In the genomic region with DNA sequence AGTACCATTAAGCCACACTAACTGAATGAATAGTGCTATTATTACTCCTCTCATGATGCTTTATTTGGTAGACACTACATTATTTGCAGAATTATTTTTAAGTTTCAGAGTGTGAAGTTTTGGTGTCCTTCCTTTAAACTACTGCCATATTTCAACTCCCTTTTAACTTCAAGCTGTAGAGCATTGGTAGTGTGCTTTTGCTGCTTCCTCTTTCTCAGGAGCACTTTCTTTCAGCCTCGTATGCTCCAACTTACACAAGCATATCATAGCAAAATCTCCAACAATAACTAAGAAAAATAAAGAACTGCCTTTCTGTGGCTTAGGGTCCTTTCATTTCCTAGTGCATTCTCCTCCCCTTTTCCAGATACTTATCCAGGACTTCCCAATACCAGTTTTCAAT, we compare ENCODE assay signal across 20 cellular contexts.
DNase-seq lines count a peak whose midpoint lies in the region; ATAC-seq and TF ChIP-seq lines count a peak whose summit lies in the region.
"Had no signal": no experiment of that assay in that cellular context is flagged by ENCODE, and none has a peak within 500 bp of the region (broad histone marks: within the 10 kb centered on the region; RNA-seq: fewer than 3 reads in every experiment).

No MANE protein-coding gene starts in this region.

- H3K27me3 Mint-ChIP-seq in GM23338 (ENCODE audit: insufficient read depth, low read depth, poor library complexity): no peaks in the 10 kb centered on the region
- H3K27me3 Mint-ChIP-seq: T-helper 17 cell had no signal

- peak; percentile 15 for DNase-seq in SKM-1 treated with dmso at 0.1 percent for 144 hours (lab: John Stamatoyannopoulos, UW; ENCODE audit: unreplicated experiment)
- no peak for DNase-seq in SKM-1 (lab: John Stamatoyannopoulos, UW; ENCODE audit: unreplicated experiment)
- no peak for DNase-seq in GM23338 (ENCODE audit: low spot score)
- DNase-seq in osteoblast (ENCODE audit: insufficient read length, low spot score, missing footprints): no peak
- no peak for DNase-seq in ascending aorta (ENCODE audit: low spot score in 2 of 2)
- no peak for DNase-seq in NCI-H226
- no peak for DNase-seq in NCI-H1092 (lab: John Stamatoyannopoulos, UW)
- DNase-seq: C1 segment of cervical spinal cord, GDM1, MG63, NCI-H1436, NCI-H2029 treated with DMSO at 0.1 percent for 48 hours, NCI-H510A, NCI-H774, SHP77 treated with DMSO at 0.1 percent for 48 hours, T-helper 17 cell had no signal

- intact Hi-C loops in ascending aorta (cut with DNase I): no loop called here

- H3K4me2 ChIP-seq in GM23338 (no peak overlapping the region), OCI-LY3 (ENCODE audit: low read length) (peak overlapping the region; percentile 31), osteoblast (ENCODE audit: insufficient read depth, low read length) (no peak overlapping the region)
- H3K4me2 ChIP-seq: KMS-11 had no signal

- H3K4me1 ChIP-seq in GM23338 (ENCODE audit: insufficient read depth) (no peaks in the 10 kb centered on the region), OCI-LY3 (ENCODE audit: low read length) (peaks cover 8% of the 10 kb centered on the region), osteoblast (ENCODE audit: insufficient read depth, low read length) (peaks cover 7% of the 10 kb centered on the region), ascending aorta (no peaks in the 10 kb centered on the region)

- no peaks in the 10 kb centered on the region for H3K79me2 ChIP-seq in GM23338 (replicated peaks; ENCODE audit: insufficient read depth)
- H3K79me2 ChIP-seq in OCI-LY3 (ENCODE audit: low read length): no peaks in the 10 kb centered on the region
- H3K79me2 ChIP-seq in osteoblast (ENCODE audit: insufficient read depth, low read length): no peaks in the 10 kb centered on the region

- ATAC-seq in GM23338: no peak
- ATAC-seq: HepG2, SK-N-SH treated with all-trans-retinoic acid at 6 μM for 48 hours, T-helper 17 cell had no signal

- no peaks in the 10 kb centered on the region for H3K4me1 Mint-ChIP-seq in GM23338
- H3K4me1 Mint-ChIP-seq: T-helper 17 cell had no signal

- peak overlapping the region; percentile 21; the same call in 1 of the 2 replicates for H2AFZ ChIP-seq in GM23338
- peak overlapping the region; percentile 79; the same call in 1 of the 2 replicates for H2AFZ ChIP-seq in OCI-LY3 (ENCODE audit: low read depth, low read length)
- peak overlapping the region; percentile 43 for H2AFZ ChIP-seq in osteoblast (ENCODE audit: low read length)

- no peak overlapping the region for H3K4me3 Mint-ChIP-seq in GM23338
- H3K4me3 Mint-ChIP-seq: T-helper 17 cell had no signal

- H3K9me3 ChIP-seq in OCI-LY3 (ENCODE audit: insufficient read depth, low read length) (no peaks in the 10 kb centered on the region), osteoblast (ENCODE audit: low read depth, low read length) (no peaks in the 10 kb centered on the region), ascending aorta (no peaks in the 10 kb centered on the region)
- H3K9me3 ChIP-seq: MG63 had no signal

- H3K36me3 ChIP-seq in GM23338 (ENCODE audit: insufficient read depth): no peaks in the 10 kb centered on the region; the same call in 1 of the 2 replicates
- no peaks in the 10 kb centered on the region for H3K36me3 ChIP-seq in OCI-LY3 (replicated peaks; ENCODE audit: low read depth, low read length)
- H3K36me3 ChIP-seq in osteoblast (ENCODE audit: insufficient read depth, low read length): no peaks in the 10 kb centered on the region
- no peaks in the 10 kb centered on the region for H3K36me3 ChIP-seq in ascending aorta
- H3K36me3 ChIP-seq: MG63 had no signal

- H3K36me3 Mint-ChIP-seq in GM23338 (ENCODE audit: low read depth): no peaks in the 10 kb centered on the region

- H3K27ac ChIP-seq in GM23338 (ENCODE audit: low read depth) (no peak overlapping the region), OCI-LY3 (ENCODE audit: low read length) (no peak overlapping the region), osteoblast (ENCODE audit: low read depth, low read length) (no peak overlapping the region), ascending aorta (no peak overlapping the region)
- H3K27ac ChIP-seq: KMS-11 had no signal

- peak overlapping the region; percentile 74; the same call in 1 of the 2 replicates for H3K27ac Mint-ChIP-seq in GM23338
- H3K27ac Mint-ChIP-seq: T-helper 17 cell had no signal

- H3K9me3 Mint-ChIP-seq in GM23338: no peaks in the 10 kb centered on the region

- H3K27me3 ChIP-seq in GM23338 (ENCODE audit: insufficient read depth) (no peaks in the 10 kb centered on the region), OCI-LY3 (ENCODE audit: low read depth, low read length) (no peaks in the 10 kb centered on the region), osteoblast (ENCODE audit: insufficient read depth, low read length) (no peaks in the 10 kb centered on the region), ascending aorta (no peaks in the 10 kb centered on the region)
- H3K27me3 ChIP-seq: MG63 had no signal

- H3F3A ChIP-seq in GM23338 (replicated peaks; ENCODE audit: low read depth): no peaks in the 10 kb centered on the region

- no peak overlapping the region for H3K9ac ChIP-seq in OCI-LY3 (ENCODE audit: low read length)
- H3K9ac ChIP-seq: KMS-11 had no signal

- TF ChIP-seq CTCF in GM23338 (conservative IDR thresholded peaks at IDR 0.05; ENCODE audit: low read depth in 2 of 2): no peak
- TF ChIP-seq CTCF in OCI-LY3 (IDR thresholded peaks at IDR 0.05; ENCODE audit: low read depth, low read length): no peak
- no peak for TF ChIP-seq CTCF in osteoblast (IDR thresholded peaks at IDR 0.05; ENCODE audit: extremely low read depth, low read depth, low read length)
- no peak for TF ChIP-seq CTCF in ascending aorta (IDR thresholded peaks at IDR 0.05)

- H4K20me1 ChIP-seq in GM23338 (replicated peaks; ENCODE audit: insufficient read depth) (no peaks in the 10 kb centered on the region), OCI-LY3 (ENCODE audit: insufficient read depth, low read length) (no peaks in the 10 kb centered on the region), osteoblast (ENCODE audit: insufficient read depth, low read length) (no peaks in the 10 kb centered on the region)

- no peak overlapping the region for H3K4me3 ChIP-seq in GM23338
- H3K4me3 ChIP-seq in OCI-LY3 (ENCODE audit: low read length): no peak overlapping the region
- H3K4me3 ChIP-seq in osteoblast (ENCODE audit: insufficient read depth, low read length): no peak overlapping the region
- H3K4me3 ChIP-seq in ascending aorta: no peak overlapping the region
- H3K4me3 ChIP-seq: MG63 had no signal

- H3K9me2 ChIP-seq in GM23338 (ENCODE audit: insufficient read depth): no peaks in the 10 kb centered on the region

TF ChIP-seq in GM23338, 12 proteins besides CTCF, POLR2A, EP300 and RAD21 (continues in another document):
- TF ChIP-seq ETS1 (IDR thresholded peaks at IDR 0.05) (no peak), JUNB (IDR thresholded peaks at IDR 0.05; ENCODE audit: unreplicated experiment) (no peak)

Comparison
In these comparisons a context has a peak if more than half of its experiments do, and no peak if none do; other contexts are left out.
1. H2AFZ ChIP-seq: peak in every context shown above with its lines; median percentile 79 in OCI-LY3; 43 in osteoblast; 21 in GM23338.